ENCODE assay signal across 15 cellular contexts in genomic region chr1:10973552-10973951, GRCh38. TPM values are rescaled to one million over a fixed set of nuclear protein-coding genes. Genes with fewer than 3 reads are reported as not detected.
A peak's percentile ranks its signal among the peaks of the same experiment; 100 is the strongest.
DNase-seq lines count a peak whose midpoint lies in the region; ATAC-seq and TF ChIP-seq lines count a peak whose summit lies in the region.
"Had no signal": no experiment of that assay in that cellular context is flagged by ENCODE, and none has a peak within 500 bp of the region (broad histone marks: within the 10 kb centered on the region; RNA-seq: fewer than 3 reads in every experiment).

No MANE protein-coding gene starts in this region.

- TF ChIP-seq POLR2A in testis (IDR thresholded peaks at IDR 0.05): no peak

- no peak overlapping the region for H3K4me3 ChIP-seq in heart right ventricle
- H3K4me3 ChIP-seq in testis: no peak overlapping the region
- no peak overlapping the region for H3K4me3 ChIP-seq in CD4-positive, alpha-beta memory T cell (ENCODE audit: low read length in 2 of 2)
- H3K4me3 ChIP-seq: hepatocyte had no signal

- H3K9me3 ChIP-seq in heart right ventricle (no peaks in the 10 kb centered on the region), testis (no peaks in the 10 kb centered on the region)
- no peaks in the 10 kb centered on the region for H3K9me3 ChIP-seq in CD4-positive, alpha-beta memory T cell (ENCODE audit: control insufficient read depth in 1 of 2, low read length in 2 of 2)
- H3K9me3 ChIP-seq: neutrophil had no signal

- no peaks in the 10 kb centered on the region for H3K9me3 Mint-ChIP-seq in CD4-positive, alpha-beta memory T cell
- H3K9me3 Mint-ChIP-seq: activated T-cell treated with anti-CD3 and anti-CD28 coated beads, Interleukin-2, amount 50 U/mL, for 24 hours had no signal

- WGBS in heart right ventricle, 2 donors: 47 to 52% methylated on average over 10 of the region's 10 CpGs
- 53 to 57% methylated on average over 1 to 8 of the region's 10 CpGs for WGBS in testis, 2 donors

- CTCF ChIA-PET in CD4-positive, alpha-beta memory T cell (lab: Charles Lee; ENCODE audit: partially characterized antibody): no interaction called here

- ATAC-seq in Right ventricle myocardium inferior: peak; percentile 27
- ATAC-seq in heart right ventricle: peak in 6 of 8 donors; percentile 9 to 76 (median 40)

- H3K4me3 Mint-ChIP-seq in CD4-positive, alpha-beta memory T cell: no peak overlapping the region
- H3K4me3 Mint-ChIP-seq: activated T-cell treated with anti-CD3 and anti-CD28 coated beads, Interleukin-2, amount 50 U/mL, for 24 hours had no signal

- H3K27me3 ChIP-seq in heart right ventricle (peaks cover 0 to 4% (median 0%) of the 10 kb centered on the region in 7 donors), testis (no peaks in the 10 kb centered on the region)
- H3K27me3 ChIP-seq in CD4-positive, alpha-beta memory T cell (ENCODE audit: insufficient read depth, low read length): peaks cover 4% of the 10 kb centered on the region
- H3K27me3 ChIP-seq: hepatocyte had no signal

- H3K27me3 Mint-ChIP-seq in CD4-positive, alpha-beta memory T cell: peaks cover 0 to under 1% of the 10 kb centered on the region in 2 donors

- H3K27ac Mint-ChIP-seq in CD4-positive, alpha-beta memory T cell: no peak overlapping the region
- H3K27ac Mint-ChIP-seq: activated T-cell treated with anti-CD3 and anti-CD28 coated beads, Interleukin-2, amount 50 U/mL, for 24 hours had no signal

- TF ChIP-seq CTCF in heart right ventricle (IDR thresholded peaks at IDR 0.05): no peak
- no peak for TF ChIP-seq CTCF in testis (IDR thresholded peaks at IDR 0.05)

- intact Hi-C loops in Right ventricle myocardium inferior (cut with DNase I) (no loop called here), cardiac septum (cut with DNase I) (no loop called here), heart right ventricle (cut with DNase I) (no loop called here), testis (cut with DNase I; ENCODE audit: low total_unique reads) (no loop called here)
- intact Hi-C loops in CD4-positive, alpha-beta memory T cell (cut with micrococcal nuclease): no loop called here

- peaks cover 0 to 8% (median 0%) of the 10 kb centered on the region in 9 donors for H3K4me1 ChIP-seq in heart right ventricle
- no peaks in the 10 kb centered on the region for H3K4me1 ChIP-seq in testis
- H3K4me1 ChIP-seq in CD4-positive, alpha-beta memory T cell (ENCODE audit: insufficient read depth, low read length): no peaks in the 10 kb centered on the region

- H3K27ac ChIP-seq in heart right ventricle (no peak overlapping the region), testis (no peak overlapping the region)
- H3K27ac ChIP-seq in CD4-positive, alpha-beta memory T cell (ENCODE audit: low read depth, low read length): no peak overlapping the region
- H3K27ac ChIP-seq: hepatocyte, neutrophil had no signal

- peaks cover 0 to 1% (median 0%) of the 10 kb centered on the region in 4 donors for H3K4me1 Mint-ChIP-seq in CD4-positive, alpha-beta memory T cell

- H3K36me3 ChIP-seq in heart right ventricle (no peaks in the 10 kb centered on the region), testis (ENCODE audit: low read depth, missing control alignments) (no peaks in the 10 kb centered on the region)
- no peaks in the 10 kb centered on the region for H3K36me3 ChIP-seq in CD4-positive, alpha-beta memory T cell (ENCODE audit: insufficient read depth, low read length)
- H3K36me3 ChIP-seq: neutrophil had no signal

- H3K36me3 Mint-ChIP-seq in CD4-positive, alpha-beta memory T cell: no peaks in the 10 kb centered on the region

- DNase-seq in Right ventricle myocardium inferior (ENCODE audit: missing footprints) (no peak), cardiac septum (ENCODE audit: low spot score) (no peak), SHP77 treated with DMSO at 0.1 percent for 48 hours (lab: John Stamatoyannopoulos, UW) (peak; percentile 61), heart right ventricle (peak in 1 of 2 donors; percentile 52), testis (peak; percentile 64), NCI-H1105 treated with DMSO at 0.1 percent for 48 hours (lab: John Stamatoyannopoulos, UW) (no peak), GM19238 (ENCODE audit: insufficient read length, low spot score) (no peak)
- DNase-seq in CD4-positive, alpha-beta memory T cell: no peak
- DNase-seq: activated CD4-positive, alpha-beta T cell treated with anti-CD3 and anti-CD28 coated beads for 1 hour; activated T-cell treated with anti-CD3 and anti-CD28 coated beads, Interleukin-2, amount 50 U/mL, for 24 hours; amygdala; NCI-H2029; SW 1271 had no signal

- POLR2A ChIA-PET in CD4-positive, alpha-beta memory T cell (lab: Charles Lee; ENCODE audit: partially characterized antibody): no interaction called here

RNA-seq across cellular contexts. Expression of gene TARDBP, which starts 38.9 kb away (rescaled TPM):
- total RNA-seq in Right ventricle myocardium inferior: 107 TPM
- total RNA-seq in cardiac septum: 102 TPM
- 100 to 1,000 TPM in 6 of 10 donors, 10 to 100 TPM in 4; 77.4 to 138 (median 108) TPM for total RNA-seq in heart right ventricle
- 10 to 100 TPM; 66.0 to 96.9 TPM for polyA plus RNA-seq in heart right ventricle
- 100 to 1,000 TPM; 185 to 207 TPM for total RNA-seq in testis
- polyA plus RNA-seq in testis (ENCODE audit: insufficient read depth, low read depth, low replicate concordance): 142 TPM
- 100 to 1,000 TPM; 194 to 195 TPM for total RNA-seq in CD4-positive, alpha-beta memory T cell
- polyA plus RNA-seq in CD4-positive, alpha-beta memory T cell: 10 to 100 TPM; 54.0 to 99.4 TPM

Comparison
In these comparisons a context has a peak if more than half of its experiments do, and no peak if none do; other contexts are left out.
1. DNase-seq: peak in SHP77 treated with DMSO at 0.1 percent for 48 hours (single experiment) and testis (single experiment); none in Right ventricle myocardium inferior (single experiment), cardiac septum (single experiment), NCI-H1105 treated with DMSO at 0.1 percent for 48 hours (single experiment), CD4-positive, alpha-beta memory T cell (0 of 5) and GM19238 (single experiment).